In the genomic region with DNA sequence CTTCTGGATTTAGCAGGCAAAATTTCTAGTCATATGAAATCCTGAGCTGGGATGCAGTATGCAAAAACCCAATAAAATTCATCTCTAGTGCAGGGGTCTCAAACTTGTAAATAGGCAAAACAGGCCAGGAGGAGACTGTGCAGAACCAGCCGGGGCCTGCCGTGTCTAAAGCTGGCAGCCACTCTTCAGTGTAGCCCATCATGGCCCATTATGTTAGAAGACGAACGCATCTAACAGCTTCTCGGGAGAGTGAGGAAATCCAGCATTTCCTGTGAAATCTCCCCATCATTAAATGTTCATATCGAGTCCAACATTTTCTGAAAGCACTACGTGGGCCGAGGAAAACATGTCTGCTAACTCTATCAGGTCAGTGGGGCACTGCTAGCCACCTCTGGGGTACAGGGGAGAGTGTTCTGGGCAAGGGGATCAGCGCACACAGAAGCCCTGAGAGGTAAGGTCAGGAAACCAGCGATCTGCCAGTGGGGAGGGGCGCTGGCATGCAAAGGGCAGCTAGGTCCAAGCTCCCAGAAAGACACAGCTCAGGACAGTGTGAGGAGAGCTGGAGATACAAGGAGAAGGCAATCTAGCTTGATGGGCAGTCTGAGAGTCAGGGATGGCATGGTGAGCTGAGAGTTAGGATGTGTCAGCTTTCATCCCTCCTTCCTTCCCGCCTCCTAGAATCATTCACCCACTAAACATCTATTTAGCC, we compare ENCODE assay signal across 13 cellular contexts.
A peak's percentile ranks its signal among the peaks of the same experiment; 100 is the strongest.
DNase-seq lines count a peak whose midpoint lies in the region; ATAC-seq and TF ChIP-seq lines count a peak whose summit lies in the region.
"Had no signal": no experiment of that assay in that cellular context is flagged by ENCODE, and none has a peak within 500 bp of the region (broad histone marks: within the 10 kb centered on the region; RNA-seq: fewer than 3 reads in every experiment).

No MANE protein-coding gene starts in this region.

- peaks cover 0 to 2% (median 0%) of the 10 kb centered on the region in 7 donors for H3K9me3 Mint-ChIP-seq in CD4-positive, CD25-positive, alpha-beta regulatory T cell
- H3K9me3 Mint-ChIP-seq: activated naive CD4-positive, alpha-beta T cell treated with anti-CD3 and anti-CD28 coated beads, Interleukin-2, amount 50 U/mL, for 24 hours; CD8-positive, alpha-beta T cell had no signal

- H3K4me3 ChIP-seq in CD4-positive, CD25-positive, alpha-beta regulatory T cell (ENCODE audit: low read depth, low read length): no peak overlapping the region
- H3K4me3 ChIP-seq in SK-N-MC (peak overlapping the region; percentile 71), esophagus muscularis mucosa (no peak overlapping the region), parathyroid adenoma (ENCODE audit: low read depth, low read length) (no peak overlapping the region), foreskin fibroblast (ENCODE audit: low read depth in 1 of 2, low read length in 2 of 2) (no peak overlapping the region)
- H3K4me3 ChIP-seq: skin epidermis had no signal

- DNase-seq in CD4-positive, CD25-positive, alpha-beta regulatory T cell: no peak
- no peak for DNase-seq in SK-N-MC (ENCODE audit: low read depth, low spot score)
- DNase-seq in esophagus muscularis mucosa (ENCODE audit: extremely low spot score): no peak
- no peak for DNase-seq in foreskin fibroblast
- DNase-seq in stimulated activated CD4-positive, alpha-beta T cell treated with anti-CD3 and anti-CD28 coated beads, Interleukin-4, amount 100 ng/mL, for 4 hours: no peak
- no peak for DNase-seq in SHP77 treated with DMSO at 0.1 percent for 48 hours (lab: John Stamatoyannopoulos, UW)
- DNase-seq: activated CD4-positive, alpha-beta T cell treated with anti-CD3 and anti-CD28 coated beads, Interleukin-2, amount 50 U/mL, for 1 hour; CD8-positive, alpha-beta T cell; effector CD4-positive, alpha-beta T cell had no signal

- TF ChIP-seq EP300 in esophagus muscularis mucosa (IDR thresholded peaks at IDR 0.05): no peak

- no peaks in the 10 kb centered on the region for H3K27me3 Mint-ChIP-seq in CD4-positive, CD25-positive, alpha-beta regulatory T cell
- H3K27me3 Mint-ChIP-seq: activated naive CD4-positive, alpha-beta T cell treated with anti-CD3 and anti-CD28 coated beads, Interleukin-2, amount 50 U/mL, for 24 hours had no signal

- WGBS in esophagus muscularis mucosa: 59% methylated on average over 12 of the region's 12 CpGs

- no peak for ATAC-seq in CD4-positive, CD25-positive, alpha-beta regulatory T cell (ENCODE audit: low read depth in 2 of 2)
- ATAC-seq in HG02870 (IDR thresholded peaks at IDR 0.05; ENCODE audit: unreplicated experiment): no peak
- ATAC-seq: CD8-positive, alpha-beta T cell had no signal

- H3K36me3 Mint-ChIP-seq in CD4-positive, CD25-positive, alpha-beta regulatory T cell: peaks cover 49% of the 10 kb centered on the region

- H3K4me1 Mint-ChIP-seq in CD4-positive, CD25-positive, alpha-beta regulatory T cell: peaks cover 0 to 11% (median 8%) of the 10 kb centered on the region in 4 donors

- peak overlapping the region in 2 of 3 donors; percentile 55 to 76 for H3K27ac Mint-ChIP-seq in CD4-positive, CD25-positive, alpha-beta regulatory T cell

- no peaks in the 10 kb centered on the region for H3K9me3 ChIP-seq in CD4-positive, CD25-positive, alpha-beta regulatory T cell (ENCODE audit: control insufficient read depth in 2 of 2, low read length in 2 of 2)
- H3K9me3 ChIP-seq in SK-N-MC (ENCODE audit: low read depth, low read length): no peaks in the 10 kb centered on the region
- H3K9me3 ChIP-seq in esophagus muscularis mucosa: no peaks in the 10 kb centered on the region
- no peaks in the 10 kb centered on the region for H3K9me3 ChIP-seq in parathyroid adenoma (ENCODE audit: control insufficient read depth, low read length)

- H2AFZ ChIP-seq in parathyroid adenoma: no peak overlapping the region

- H3K9ac ChIP-seq in SK-N-MC (ENCODE audit: insufficient read length) (no peak overlapping the region), parathyroid adenoma (no peak overlapping the region)

- peak overlapping the region; percentile 48 for H3K4me2 ChIP-seq in parathyroid adenoma (ENCODE audit: low read length)

- no peaks in the 10 kb centered on the region for H3K27me3 ChIP-seq in CD4-positive, CD25-positive, alpha-beta regulatory T cell (ENCODE audit: control insufficient read depth, insufficient read depth, low read length)
- H3K27me3 ChIP-seq in esophagus muscularis mucosa: no peaks in the 10 kb centered on the region
- no peaks in the 10 kb centered on the region for H3K27me3 ChIP-seq in parathyroid adenoma (ENCODE audit: control insufficient read depth, insufficient read depth, low read length)

- H3K4me1 ChIP-seq in CD4-positive, CD25-positive, alpha-beta regulatory T cell (ENCODE audit: control insufficient read depth, insufficient read depth, low read length, poor library complexity, severe bottlenecking): no peaks in the 10 kb centered on the region
- H3K4me1 ChIP-seq in esophagus muscularis mucosa (peaks cover 60 to 64% (median 62%) of the 10 kb centered on the region in 4 donors), parathyroid adenoma (peaks cover 60% of the 10 kb centered on the region)

- TF ChIP-seq POLR2A in esophagus muscularis mucosa (IDR thresholded peaks at IDR 0.05; ENCODE audit: low read depth): no peak

- no peak overlapping the region for H3K27ac ChIP-seq in CD4-positive, CD25-positive, alpha-beta regulatory T cell (ENCODE audit: insufficient read depth, low read length, poor library complexity, severe bottlenecking)
- H3K27ac ChIP-seq in SK-N-MC (peak overlapping the region; percentile 95), esophagus muscularis mucosa (replicated peaks in 1 of 4) (peak overlapping the region; percentile 32 to 50 (median 47)), parathyroid adenoma (peak overlapping the region; percentile 72)

- no peaks in the 10 kb centered on the region for H3K79me2 ChIP-seq in parathyroid adenoma

- TF ChIP-seq CTCF in esophagus muscularis mucosa (IDR thresholded peaks at IDR 0.05): no peak
- no peak for TF ChIP-seq CTCF in parathyroid adenoma (IDR thresholded peaks at IDR 0.05)
- TF ChIP-seq CTCF in foreskin fibroblast (IDR thresholded peaks at IDR 0.05; ENCODE audit: low read depth, low read length): no peak

- H3K36me3 ChIP-seq in CD4-positive, CD25-positive, alpha-beta regulatory T cell (ENCODE audit: control insufficient read depth, insufficient read depth, low read length): peaks cover 99% of the 10 kb centered on the region
- H3K36me3 ChIP-seq in SK-N-MC (ENCODE audit: insufficient read depth, low read length) (peaks cover 45% of the 10 kb centered on the region), esophagus muscularis mucosa (peaks cover 0 to 27% (median 22%) of the 10 kb centered on the region in 4 donors), parathyroid adenoma (ENCODE audit: control insufficient read depth, insufficient read depth, low read length) (no peaks in the 10 kb centered on the region)

- H3K4me3 Mint-ChIP-seq in CD4-positive, CD25-positive, alpha-beta regulatory T cell: peak overlapping the region in 1 of 4 donors; percentile 38
- H3K4me3 Mint-ChIP-seq: activated naive CD4-positive, alpha-beta T cell treated with anti-CD3 and anti-CD28 coated beads, Interleukin-2, amount 50 U/mL, for 24 hours; CD8-positive, alpha-beta T cell had no signal

- intact Hi-C loops in esophagus muscularis mucosa (cut with DNase I): no loop called here
